20 cellular contexts compared by ENCODE assay signal in genomic region chr17:67218385-67218950, GRCh38. TPM values are rescaled to one million over a fixed set of nuclear protein-coding genes. Genes with fewer than 3 reads are reported as not detected.
DNase-seq lines count a peak whose midpoint lies in the region; ATAC-seq, FAIRE-seq and TF ChIP-seq lines count a peak whose summit lies in the region.
"Had no signal": no experiment of that assay in that cellular context is flagged by ENCODE, and none has a peak within 500 bp of the region (broad histone marks: within the 10 kb centered on the region; RNA-seq: fewer than 3 reads in every experiment).

No MANE protein-coding gene starts in this region.

- no peak overlapping the region for H3K27ac ChIP-seq in pancreas
- H3K27ac ChIP-seq: breast epithelium, PC-9, WERI-Rb-1 had no signal

- no peak overlapping the region for H3K4me3 Mint-ChIP-seq in osteocyte (ENCODE audit: unreplicated experiment)
- H3K4me3 Mint-ChIP-seq: CD8-positive, alpha-beta T cell; stimulated activated naive CD8-positive, alpha-beta T cell treated with anti-CD3 and anti-CD28 coated beads, Interleukin-15, amount 100 ng/mL, for 72 hours had no signal

- 93% methylated on average over 4 of the region's 4 CpGs for WGBS in pancreas, 2 donors

- no peaks in the 10 kb centered on the region for H3K27me3 Mint-ChIP-seq in osteocyte (ENCODE audit: unreplicated experiment)
- H3K27me3 Mint-ChIP-seq: stimulated activated naive CD8-positive, alpha-beta T cell treated with anti-CD3 and anti-CD28 coated beads, Interleukin-15, amount 100 ng/mL, for 72 hours had no signal

- no peak for TF ChIP-seq CTCF in choroid plexus epithelial cell (conservative IDR thresholded peaks at IDR 0.05; ENCODE audit: low read depth, low read length)
- no peak for TF ChIP-seq CTCF in osteocyte (IDR thresholded peaks at IDR 0.05)
- no peak for TF ChIP-seq CTCF in pancreas (IDR thresholded peaks at IDR 0.05)

- peak; percentile 30 for DNase-seq in activated effector memory CD4-positive, alpha-beta T cell treated with anti-CD3 and anti-CD28 coated beads, Interleukin-2, amount 50 U/mL, for 16 hours
- no peak for DNase-seq in activated effector memory CD4-positive, alpha-beta T cell treated with Interleukin-2 at 50 U/mL for 16 hours
- DNase-seq in choroid plexus epithelial cell (ENCODE audit: low read depth) (peak; percentile 71), kidney glomerular epithelial cell (lab: John Stamatoyannopoulos, UW) (peak; percentile 13), osteocyte (ENCODE audit: extremely low spot score, unreplicated experiment) (no peak), pancreas (no peak)
- DNase-seq in central memory CD4-positive, alpha-beta T cell = no peak
- no peak for DNase-seq in activated naive CD4-positive, alpha-beta T cell treated with anti-CD3 and anti-CD28 coated beads, Interleukin-2, amount 50 U/mL, for 72 hours (ENCODE audit: low spot score in 2 of 2)
- DNase-seq: 8988T; activated CD8-positive, alpha-beta memory T cell treated with anti-CD3 and anti-CD28 coated beads for 24 hours; CD8-positive, alpha-beta T cell; GDM1; glutamatergic neuron; kidney; NCI-H524; PC-9; stimulated activated CD4-positive, alpha-beta T cell treated with anti-CD3 and anti-CD28 coated beads, Interleukin-12 subunit alpha, Interleukin-12 subunit beta, amount 100 ng/mL, for 4 hours; stimulated activated naive CD8-positive, alpha-beta T cell treated with anti-CD3 and anti-CD28 coated beads, Interleukin-15, amount 100 ng/mL, for 72 hours; WERI-Rb-1 had no signal

- no peaks in the 10 kb centered on the region for H3K27me3 ChIP-seq in pancreas
- H3K27me3 ChIP-seq: breast epithelium had no signal

- no peak overlapping the region for H3K27ac Mint-ChIP-seq in osteocyte (ENCODE audit: unreplicated experiment)
- no peak overlapping the region for H3K27ac Mint-ChIP-seq in activated naive CD4-positive, alpha-beta T cell treated with anti-CD3 and anti-CD28 coated beads, Interleukin-2, amount 50 U/mL, for 72 hours
- H3K27ac Mint-ChIP-seq: CD8-positive, alpha-beta T cell; stimulated activated naive CD8-positive, alpha-beta T cell treated with anti-CD3 and anti-CD28 coated beads, Interleukin-15, amount 100 ng/mL, for 72 hours had no signal

- no peaks in the 10 kb centered on the region for H3K9me3 Mint-ChIP-seq in osteocyte (ENCODE audit: unreplicated experiment)
- no peaks in the 10 kb centered on the region for H3K9me3 Mint-ChIP-seq in activated naive CD4-positive, alpha-beta T cell treated with anti-CD3 and anti-CD28 coated beads, Interleukin-2, amount 50 U/mL, for 72 hours
- H3K9me3 Mint-ChIP-seq: CD8-positive, alpha-beta T cell; stimulated activated naive CD8-positive, alpha-beta T cell treated with anti-CD3 and anti-CD28 coated beads, Interleukin-15, amount 100 ng/mL, for 72 hours had no signal

- intact Hi-C loops in pancreas (cut with DNase I) = no loop called here

- peaks cover 0 to 6% (median 0%) of the 10 kb centered on the region in 3 donors for H3K36me3 ChIP-seq in pancreas
- H3K36me3 ChIP-seq: breast epithelium had no signal

- H3K9me3 ChIP-seq in pancreas = no peaks in the 10 kb centered on the region
- H3K9me3 ChIP-seq: breast epithelium had no signal

- FAIRE-seq in pancreas (lab: Jason Lieb, UNC) = no peak
- FAIRE-seq: kidney had no signal

- ATAC-seq in activated naive CD4-positive, alpha-beta T cell treated with anti-CD3 and anti-CD28 coated beads, Interleukin-2, amount 50 U/mL, for 72 hours = no peak
- ATAC-seq in pancreas = no peak
- ATAC-seq: CD8-positive, alpha-beta T cell; stimulated activated naive CD8-positive, alpha-beta T cell treated with anti-CD3 and anti-CD28 coated beads, Interleukin-15, amount 100 ng/mL, for 72 hours had no signal

- peaks cover 16% of the 10 kb centered on the region for H3K36me3 Mint-ChIP-seq in osteocyte (ENCODE audit: unreplicated experiment)
- no peaks in the 10 kb centered on the region for H3K36me3 Mint-ChIP-seq in activated naive CD4-positive, alpha-beta T cell treated with anti-CD3 and anti-CD28 coated beads, Interleukin-2, amount 50 U/mL, for 72 hours

- peaks cover 18% of the 10 kb centered on the region for H3K4me1 Mint-ChIP-seq in osteocyte (ENCODE audit: unreplicated experiment)

- H3K4me3 ChIP-seq in choroid plexus epithelial cell (ENCODE audit: low read depth, low read length) = no peak overlapping the region
- H3K4me3 ChIP-seq in pancreas = no peak overlapping the region
- H3K4me3 ChIP-seq: breast epithelium, PC-9 had no signal

- peaks cover 8 to 17% (median 16%) of the 10 kb centered on the region in 3 donors for H3K4me1 ChIP-seq in pancreas
- H3K4me1 ChIP-seq: breast epithelium had no signal

RNA-seq across cellular contexts. Expression of gene HELZ, which starts 26.5 kb away (rescaled TPM):
- total RNA-seq in osteocyte (63.5 and 70.5 TPM in 2 replicates), pancreas (10 to 100 TPM; 17.4 to 36.6 (median 26.2) TPM)
- total RNA-seq in activated naive CD4-positive, alpha-beta T cell treated with anti-CD3 and anti-CD28 coated beads, Interleukin-2, amount 50 U/mL, for 72 hours = 10 to 100 TPM; 42.9 to 88.8 TPM
- polyA plus RNA-seq in pancreas = 1 to 10 TPM; 4.1 to 4.6 TPM

Comparison
In these comparisons a context has a peak if more than half of its experiments do, and no peak if none do; other contexts are left out.
1. DNase-seq: peak in activated effector memory CD4-positive, alpha-beta T cell treated with anti-CD3 and anti-CD28 coated beads, Interleukin-2, amount 50 U/mL, for 16 hours (single experiment), choroid plexus epithelial cell (single experiment) and kidney glomerular epithelial cell (single experiment); none in activated effector memory CD4-positive, alpha-beta T cell treated with Interleukin-2 at 50 U/mL for 16 hours (single experiment), osteocyte (single experiment), central memory CD4-positive, alpha-beta T cell (single experiment), activated naive CD4-positive, alpha-beta T cell treated with anti-CD3 and anti-CD28 coated beads, Interleukin-2, amount 50 U/mL, for 72 hours (0 of 2) and pancreas (0 of 6).